Comparison of ENCODE assay signal across 1 cellular context in genomic region chr11:120375076-120375475, GRCh38.
TF ChIP-seq lines count a peak whose summit lies in the region.

No MANE protein-coding gene starts in this region.

TF ChIP-seq in endothelial cell of umbilical vein, 7 proteins besides CTCF, POLR2A, EP300 and RAD21:
- TF ChIP-seq MYC (IDR thresholded peaks at IDR 0.05; ENCODE audit: low read depth, low read length) (no peak), EZH2 (IDR thresholded peaks at IDR 0.05; ENCODE audit: borderline replicate concordance, low read depth, low read length, severe bottlenecking) (no peak), GATA2 (IDR thresholded peaks at IDR 0.05; ENCODE audit: insufficient read depth, insufficient read length, low read depth, low read length) (no peak), FOS (IDR thresholded peaks at IDR 0.05; ENCODE audit: borderline replicate concordance, insufficient read depth, low read length) (no peak), JUN (IDR thresholded peaks at IDR 0.05; ENCODE audit: borderline replicate concordance, insufficient read depth, insufficient read length, low read depth) (no peak)
- TF ChIP-seq, protein P1, sequence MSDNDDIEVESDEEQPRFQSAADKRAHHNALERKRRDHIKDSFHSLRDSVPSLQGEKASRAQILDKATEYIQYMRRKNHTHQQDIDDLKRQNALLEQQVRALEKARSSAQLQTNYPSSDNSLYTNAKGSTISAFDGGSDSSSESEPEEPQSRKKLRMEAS (IDR thresholded peaks at IDR 0.05; ENCODE audit: insufficient read depth, insufficient read length) = no peak
TF ChIP-seq in endothelial cell of umbilical vein: peak in this region for 0.
